34 cellular contexts compared by ENCODE assay signal in the genomic region with DNA sequence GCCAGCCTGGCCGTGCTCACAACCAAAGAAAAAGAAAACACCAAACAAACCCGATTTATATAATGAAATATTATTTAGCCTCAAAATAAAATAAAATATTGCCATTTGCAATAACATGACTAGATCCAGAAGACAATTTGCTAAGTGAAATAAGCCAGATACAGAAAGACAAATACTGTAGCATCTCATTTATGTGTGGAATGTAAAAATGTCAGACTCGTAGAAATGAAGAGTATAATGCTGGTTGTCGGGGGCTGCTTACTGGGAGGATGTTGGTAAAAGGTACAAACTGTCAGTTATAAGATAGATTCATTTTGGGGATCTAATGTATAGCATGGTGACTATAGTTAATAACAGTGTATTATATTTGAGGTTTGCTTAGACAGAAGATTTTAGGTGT.
"Had no signal": no experiment of that assay in that cellular context is flagged by ENCODE, and none has a peak within 500 bp of the region (broad histone marks: within the 10 kb centered on the region; RNA-seq: fewer than 3 reads in every experiment).

No MANE protein-coding gene starts in this region.

- H3K27ac ChIP-seq: KMS-11 had no signal

- H3K36me3 ChIP-seq: MG63 had no signal

- DNase-seq: Karpas-422, Kasumi-1, KG1, MG63, MM.1S, MV-4-11, NCI-H1048, NCI-H1092, NCI-H1092 treated with DMSO at 0.1 percent for 48 hours, NCI-H1105, NCI-H1105 treated with DMSO at 0.1 percent for 48 hours, NCI-H1417, NCI-H1417 treated with DMSO at 0.1 percent for 48 hours, NCI-H1436, NCI-H1436 treated with DMSO at 0.1 percent for 48 hours, NCI-H146, NCI-H1694, NCI-H1694 treated with DMSO at 0.1 percent for 48 hours, NCI-H187, NCI-H187 treated with DMSO at 0.1 percent for 48 hours, NCI-H1930, NCI-H2029, NCI-H2029 treated with DMSO at 0.1 percent for 48 hours, NCI-H2081, NCI-H2081 treated with DMSO at 0.1 percent for 48 hours, NCI-H2107, NCI-H2171, NCI-H2171 treated with DMSO at 0.1 percent for 48 hours, NCI-H2227 treated with DMSO at 0.1 percent for 48 hours, NCI-H226, NCI-H345, NCI-H446, NCI-H446 treated with DMSO at 0.1 percent for 48 hours had no signal

- H3K9ac ChIP-seq: KMS-11 had no signal

- H3K4me3 ChIP-seq: MG63 had no signal

- H3K4me2 ChIP-seq: KMS-11 had no signal

- H3K27me3 ChIP-seq: MG63 had no signal
